In genomic region chr12:106918746-106919145, GRCh38 we compare ENCODE assay signal across 9 cellular contexts. TPM values are rescaled to one million over a fixed set of nuclear protein-coding genes. Genes with fewer than 3 reads are reported as not detected.
DNase-seq lines count a peak whose midpoint lies in the region; ATAC-seq, FAIRE-seq and TF ChIP-seq lines count a peak whose summit lies in the region.
"Had no signal": no experiment of that assay in that cellular context is flagged by ENCODE, and none has a peak within 500 bp of the region (broad histone marks: within the 10 kb centered on the region; RNA-seq: fewer than 3 reads in every experiment).

No MANE protein-coding gene starts in this region.

- H3K36me3 ChIP-seq in BJ (ENCODE audit: control insufficient read depth, insufficient read depth, low read length) (no peaks in the 10 kb centered on the region), NT2/D1 (ENCODE audit: insufficient read depth, insufficient read length, low read length) (no peaks in the 10 kb centered on the region), aorta (ENCODE audit: control insufficient read depth in 1 of 2, insufficient read depth in 2 of 2, low read length in 1 of 2) (no peaks in the 10 kb centered on the region)

- H3K27ac ChIP-seq in aorta (ENCODE audit: low read depth in 1 of 2, low read length in 2 of 2), result no peak overlapping the region
- H3K27ac ChIP-seq: skin epidermis had no signal

- H3K4me1 ChIP-seq in NT2/D1 (ENCODE audit: insufficient read depth, insufficient read length) (peaks cover 3% of the 10 kb centered on the region), aorta (ENCODE audit: control insufficient read depth in 1 of 2, insufficient read depth in 2 of 2, low read length in 2 of 2) (no peaks in the 10 kb centered on the region)

- no peak overlapping the region for H3K4me3 Mint-ChIP-seq in activated CD4-positive, alpha-beta memory T cell treated with anti-CD3 and anti-CD28 coated beads, Interleukin-2, amount 10 ng/mL, durations not matched to agents 7 days and 5 days

- H3K9me3 ChIP-seq in NT2/D1 (ENCODE audit: insufficient read depth, low read length) (peaks cover 2% of the 10 kb centered on the region), aorta (ENCODE audit: control insufficient read depth, low read length) (no peaks in the 10 kb centered on the region)

- intact Hi-C loops in aorta (cut with DNase I), result no loop called here

- CTCF ChIA-PET in BJ (lab: Yijun Ruan, JAX), result interaction anchor here (0.6 to 2.8 kb wide), 13 partner anchors 9 to 691 kb away, joined by 3 to 17 read pairs (median 3); partner anchors contain the start of gene POLR3B
- CTCF ChIA-PET in activated CD4-positive, alpha-beta memory T cell treated with anti-CD3 and anti-CD28 coated beads, Interleukin-2, amount 10 ng/mL, durations not matched to agents 7 days and 5 days (lab: Charles Lee), result interaction anchor here (1.0 to 4.1 kb wide), 10 partner anchors 9 to 562 kb away, joined by 3 to 27 read pairs (median 6); partner anchors contain the start of gene POLR3B

- no peak for FAIRE-seq in HTR-8/SVneo (lab: Jason Lieb, UNC)

- H3K9ac ChIP-seq in NT2/D1 (ENCODE audit: insufficient read length, low read depth), result no peak overlapping the region

- H3K27me3 ChIP-seq in BJ (ENCODE audit: control insufficient read depth, insufficient read depth, low read length) (peaks cover 2% of the 10 kb centered on the region; the same call in 1 of the 2 replicates), NT2/D1 (ENCODE audit: insufficient read depth, insufficient read length) (no peaks in the 10 kb centered on the region), aorta (ENCODE audit: control insufficient read depth in 1 of 2, insufficient read depth in 2 of 2, low read length in 1 of 2) (no peaks in the 10 kb centered on the region)

- H3K4me3 ChIP-seq in BJ (ENCODE audit: low read depth, low read length) (no peak overlapping the region), NT2/D1 (ENCODE audit: insufficient read length, low read depth) (no peak overlapping the region), fibroblast of villous mesenchyme (ENCODE audit: low read depth, low read length) (no peak overlapping the region), aorta (ENCODE audit: low read length in 2 of 2) (no peak overlapping the region)
- H3K4me3 ChIP-seq: skin epidermis had no signal

- no peaks in the 10 kb centered on the region for H3K36me3 Mint-ChIP-seq in activated CD4-positive, alpha-beta memory T cell treated with anti-CD3 and anti-CD28 coated beads, Interleukin-2, amount 10 ng/mL, durations not matched to agents 7 days and 5 days (ENCODE audit: low read depth)

- POLR2A ChIA-PET in BJ (lab: Charles Lee), result no interaction called here
- POLR2A ChIA-PET in activated CD4-positive, alpha-beta memory T cell treated with anti-CD3 and anti-CD28 coated beads, Interleukin-2, amount 10 ng/mL, durations not matched to agents 7 days and 5 days (lab: Charles Lee), result interaction anchor here (1.0 kb wide), 1 partner anchor 561 kb away, joined by 4 read pairs; the partner anchor contains the start of gene POLR3B

- peaks cover 15% of the 10 kb centered on the region for H3K27me3 Mint-ChIP-seq in activated CD4-positive, alpha-beta memory T cell treated with anti-CD3 and anti-CD28 coated beads, Interleukin-2, amount 10 ng/mL, durations not matched to agents 7 days and 5 days

- H3K9me3 Mint-ChIP-seq in activated CD4-positive, alpha-beta memory T cell treated with anti-CD3 and anti-CD28 coated beads, Interleukin-2, amount 10 ng/mL, durations not matched to agents 7 days and 5 days, result no peaks in the 10 kb centered on the region

- no peak overlapping the region for H3K27ac Mint-ChIP-seq in activated CD4-positive, alpha-beta memory T cell treated with anti-CD3 and anti-CD28 coated beads, Interleukin-2, amount 10 ng/mL, durations not matched to agents 7 days and 5 days

- WGBS in aorta, 2 donors, result 32 to 38% methylated on average over 3 of the region's 3 CpGs

- no peak for ATAC-seq in aorta (ENCODE audit: low FRiP score)
- ATAC-seq in GM18517 (IDR thresholded peaks at IDR 0.05; ENCODE audit: unreplicated experiment), result no peak

- DNase-seq in BJ (ENCODE audit: low read depth) (no peak), HTR-8/SVneo (ENCODE audit: insufficient read length, low spot score) (peak; percentile 22), NT2/D1 (ENCODE audit: low read depth, low spot score) (peak; percentile 52), fibroblast of villous mesenchyme (ENCODE audit: low read depth) (peak; percentile 25), aorta (no peak), GDM1 (lab: John Stamatoyannopoulos, UW) (no peak)
- no peak for DNase-seq in activated CD4-positive, alpha-beta memory T cell treated with anti-CD3 and anti-CD28 coated beads, Interleukin-2, amount 10 ng/mL, durations not matched to agents 7 days and 5 days

- H3K4me1 Mint-ChIP-seq in activated CD4-positive, alpha-beta memory T cell treated with anti-CD3 and anti-CD28 coated beads, Interleukin-2, amount 10 ng/mL, durations not matched to agents 7 days and 5 days, result peaks cover 17% of the 10 kb centered on the region

- TF ChIP-seq CTCF in BJ (IDR thresholded peaks at IDR 0.05; ENCODE audit: insufficient read depth, low read depth, low read length), result peak; percentile 48
- TF ChIP-seq CTCF in fibroblast of villous mesenchyme (IDR thresholded peaks at IDR 0.05; ENCODE audit: insufficient read depth, low read depth, low read length), result peak; percentile 58

RNA-seq across cellular contexts. Expression of gene TMEM263, which starts 37.0 kb away (rescaled TPM):
- polyA plus RNA-seq in BJ (2011; rRNA removed) (52.3 and 64.2 TPM in 2 replicates), aorta (10 to 100 TPM; 30.2 to 40.2 TPM)
- 42.2 and 44.4 TPM in 2 replicates for polyA minus RNA-seq in BJ (2011; rRNA and poly(A)+ RNA removed)
- total RNA-seq in fibroblast of villous mesenchyme (116 and 194 TPM in 2 replicates), aorta (10 to 100 TPM; 55.5 to 78.9 TPM)
- total RNA-seq in activated CD4-positive, alpha-beta memory T cell treated with anti-CD3 and anti-CD28 coated beads, Interleukin-2, amount 10 ng/mL, durations not matched to agents 7 days and 5 days, result 10 to 100 TPM; 26.0 to 27.0 TPM

Comparison
In these comparisons a context has a peak if more than half of its experiments do, and no peak if none do; other contexts are left out.
1. DNase-seq: peak in HTR-8/SVneo (single experiment), NT2/D1 (single experiment) and fibroblast of villous mesenchyme (single experiment); none in BJ (single experiment), aorta (0 of 2), GDM1 (single experiment) and activated CD4-positive, alpha-beta memory T cell treated with anti-CD3 and anti-CD28 coated beads, Interleukin-2, amount 10 ng/mL, durations not matched to agents 7 days and 5 days (single experiment).